In the genomic region with DNA sequence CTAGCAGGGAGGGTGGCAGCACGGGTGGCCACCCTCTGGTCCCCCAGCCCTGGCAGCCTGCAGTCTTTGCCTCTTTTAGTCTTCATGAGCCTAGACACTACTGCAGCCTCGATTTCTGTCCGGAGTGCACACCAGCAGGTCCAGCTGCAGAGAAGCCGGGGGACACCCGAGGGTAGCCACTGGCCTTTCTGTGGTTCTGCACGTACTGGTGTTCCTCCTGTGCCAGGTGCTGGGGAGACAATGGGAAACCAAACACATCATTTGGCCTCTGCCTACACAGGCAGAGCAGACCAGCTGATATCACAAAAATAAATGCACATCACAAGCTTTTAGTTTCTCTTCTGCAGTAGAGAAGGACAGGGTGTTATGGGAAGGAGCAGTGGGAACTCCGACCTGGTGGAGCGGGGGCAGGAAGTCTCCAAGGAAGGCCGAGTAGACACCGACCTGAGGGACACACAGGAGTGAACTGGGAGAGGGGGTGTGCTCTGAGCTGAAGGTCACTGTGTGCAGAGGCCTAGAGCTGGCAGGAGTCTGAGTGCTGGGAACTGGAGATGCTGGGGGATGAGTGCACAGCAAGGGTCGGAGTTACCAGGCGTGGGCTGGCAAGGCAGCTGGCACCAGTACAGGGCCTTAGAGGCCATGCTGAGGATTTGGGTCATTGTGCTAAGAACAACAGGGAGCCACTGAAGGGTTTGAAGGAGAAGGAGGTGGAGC, we compare ENCODE assay signal across 25 cellular contexts. TPM values are rescaled to one million over a fixed set of nuclear protein-coding genes. Genes with fewer than 3 reads are reported as not detected.
DNase-seq lines count a peak whose midpoint lies in the region; ATAC-seq, FAIRE-seq and TF ChIP-seq lines count a peak whose summit lies in the region.
"Had no signal": no experiment of that assay in that cellular context is flagged by ENCODE, and none has a peak within 500 bp of the region (broad histone marks: within the 10 kb centered on the region; RNA-seq: fewer than 3 reads in every experiment).

No MANE protein-coding gene starts in this region.

- H3K27me3 ChIP-seq in layer of hippocampus (ENCODE audit: control insufficient read depth, insufficient read depth, low read length) = no peaks in the 10 kb centered on the region
- no peaks in the 10 kb centered on the region for H3K27me3 ChIP-seq in small intestine (ENCODE audit: control insufficient read depth in 2 of 2, insufficient read depth in 2 of 2, low read length in 2 of 2)
- H3K27me3 ChIP-seq: BE2C, hepatocyte, Peyer's patch had no signal

- H3K36me3 Mint-ChIP-seq in T-helper 17 cell (ENCODE audit: low read depth) (no peaks in the 10 kb centered on the region), chondrocyte (ENCODE audit: low read depth) (peaks cover 31% of the 10 kb centered on the region)
- H3K36me3 Mint-ChIP-seq in stimulated activated memory B cell treated with anti-CD40 and anti-IgM and Interleukin-4, amounts not matched to agents 10 μg/mL and 1 μg/mL and 100 μg/mL, for 72 hours = peaks cover 12% of the 10 kb centered on the region
- H3K36me3 Mint-ChIP-seq in activated CD4-positive, alpha-beta memory T cell treated with anti-CD3 and anti-CD28 coated beads for 36 hours = peaks cover 8% of the 10 kb centered on the region

- H3K27ac Mint-ChIP-seq in T-helper 17 cell = peak overlapping the region; percentile 39
- peak overlapping the region; percentile 54 for H3K27ac Mint-ChIP-seq in stimulated activated memory B cell treated with anti-CD40 and anti-IgM and Interleukin-4, amounts not matched to agents 10 μg/mL and 1 μg/mL and 100 μg/mL, for 72 hours
- H3K27ac Mint-ChIP-seq in activated CD4-positive, alpha-beta memory T cell treated with anti-CD3 and anti-CD28 coated beads for 36 hours = no peak overlapping the region
- no peak overlapping the region for H3K27ac Mint-ChIP-seq in chondrocyte (ENCODE audit: unreplicated experiment)
- H3K27ac Mint-ChIP-seq: activated CD4-positive, alpha-beta T cell treated with anti-CD3 and anti-CD28 coated beads, Interleukin-2, amount 10 ng/mL, durations not matched to agents 24 days and 14 days had no signal

- H3K4me1 Mint-ChIP-seq in T-helper 17 cell (peaks cover 7% of the 10 kb centered on the region), chondrocyte (ENCODE audit: low read depth) (peaks cover 5% of the 10 kb centered on the region)
- peaks cover 39% of the 10 kb centered on the region for H3K4me1 Mint-ChIP-seq in stimulated activated memory B cell treated with anti-CD40 and anti-IgM and Interleukin-4, amounts not matched to agents 10 μg/mL and 1 μg/mL and 100 μg/mL, for 72 hours
- H3K4me1 Mint-ChIP-seq in activated CD4-positive, alpha-beta memory T cell treated with anti-CD3 and anti-CD28 coated beads for 36 hours (ENCODE audit: low read depth) = peaks cover 5% of the 10 kb centered on the region

- H3K4me3 ChIP-seq in small intestine (ENCODE audit: low read depth in 1 of 2, low read length in 2 of 2) = no peak overlapping the region
- H3K4me3 ChIP-seq: hepatocyte, Peyer's patch, skin epidermis, thoracic aorta had no signal

- ATAC-seq in T-helper 17 cell = no peak
- no peak for ATAC-seq in stimulated activated memory B cell treated with anti-CD40 and anti-IgM and Interleukin-4, amounts not matched to agents 10 μg/mL and 1 μg/mL and 100 μg/mL, for 72 hours

- CTCF ChIA-PET in activated CD4-positive, alpha-beta memory T cell treated with anti-CD3 and anti-CD28 coated beads for 36 hours (lab: Charles Lee) = interaction anchor here (0.6 to 5.6 kb wide), 8 partner anchors 10 to 620 kb away, joined by 3 to 102 read pairs (median 9); a partner anchor contains a TSS

- H3K27me3 Mint-ChIP-seq in T-helper 17 cell = no peaks in the 10 kb centered on the region
- H3K27me3 Mint-ChIP-seq in stimulated activated memory B cell treated with anti-CD40 and anti-IgM and Interleukin-4, amounts not matched to agents 10 μg/mL and 1 μg/mL and 100 μg/mL, for 72 hours = no peaks in the 10 kb centered on the region
- no peaks in the 10 kb centered on the region for H3K27me3 Mint-ChIP-seq in activated CD4-positive, alpha-beta memory T cell treated with anti-CD3 and anti-CD28 coated beads for 36 hours
- no peaks in the 10 kb centered on the region for H3K27me3 Mint-ChIP-seq in chondrocyte (ENCODE audit: low read depth)
- H3K27me3 Mint-ChIP-seq: activated CD4-positive, alpha-beta T cell treated with anti-CD3 and anti-CD28 coated beads, Interleukin-2, amount 10 ng/mL, durations not matched to agents 24 days and 14 days had no signal

- peak overlapping the region; percentile 62 for H3K27ac ChIP-seq in layer of hippocampus (ENCODE audit: low read depth, low read length)
- H3K27ac ChIP-seq in small intestine (ENCODE audit: low read depth in 1 of 2, low read length in 1 of 2) = no peak overlapping the region
- H3K27ac ChIP-seq: 22Rv1, hepatocyte, parathyroid adenoma, Peyer's patch, thoracic aorta had no signal

- WGBS in small intestine, 3 donors = 78 to 83% (median 82%) methylated on average over 12 of the region's 12 CpGs

- no peak for FAIRE-seq in small intestine (lab: Jason Lieb, UNC)
- FAIRE-seq: colon, H1, TTC549 had no signal

- TF ChIP-seq CTCF in chondrocyte (IDR thresholded peaks at IDR 0.05) = no peak

- POLR2A ChIA-PET in activated CD4-positive, alpha-beta memory T cell treated with anti-CD3 and anti-CD28 coated beads for 36 hours (lab: Charles Lee) = no interaction called here

- peak; percentile 24 for DNase-seq in DMS53 (lab: John Stamatoyannopoulos, UW)
- no peak for DNase-seq in DMS53 treated with DMSO at 0.1 percent for 48 hours (lab: John Stamatoyannopoulos, UW; ENCODE audit: unreplicated experiment)
- no peak for DNase-seq in T-helper 17 cell
- DNase-seq in activated CD4-positive, alpha-beta memory T cell treated with anti-CD3 and anti-CD28 coated beads for 36 hours = no peak
- no peak for DNase-seq in small intestine
- DNase-seq in chondrocyte (ENCODE audit: low spot score) = no peak
- DNase-seq: activated CD4-positive, alpha-beta T cell treated with anti-CD3 and anti-CD28 coated beads, Interleukin-2, amount 10 ng/mL, durations not matched to agents 24 days and 14 days; aorta; BE2C; COR-L47; Karpas-422; NCI-H1048; NCI-H1930; Peyer's patch; stimulated activated CD4-positive, alpha-beta T cell treated with anti-CD3 and anti-CD28 coated beads, Interleukin-4, amount 100 ng/mL, for 1 hour had no signal

- H3K9me3 ChIP-seq in T-helper 17 cell (ENCODE audit: control insufficient read depth, low read length, poor library complexity, severe bottlenecking) (no peaks in the 10 kb centered on the region), small intestine (ENCODE audit: control insufficient read depth, low read depth) (no peaks in the 10 kb centered on the region)
- H3K9me3 ChIP-seq: BE2C, thoracic aorta had no signal

- no peaks in the 10 kb centered on the region for H3K4me1 ChIP-seq in small intestine (ENCODE audit: control insufficient read depth in 2 of 2, insufficient read depth in 1 of 2, low read depth in 1 of 2, low read length in 1 of 2)
- H3K4me1 ChIP-seq: parathyroid adenoma, Peyer's patch had no signal

- H3K36me3 ChIP-seq in small intestine (ENCODE audit: control insufficient read depth in 2 of 2, insufficient read depth in 2 of 2, low read length in 2 of 2) = no peaks in the 10 kb centered on the region
- H3K36me3 ChIP-seq: Peyer's patch had no signal

- no peak overlapping the region for H3K4me3 Mint-ChIP-seq in T-helper 17 cell
- no peak overlapping the region for H3K4me3 Mint-ChIP-seq in stimulated activated memory B cell treated with anti-CD40 and anti-IgM and Interleukin-4, amounts not matched to agents 10 μg/mL and 1 μg/mL and 100 μg/mL, for 72 hours
- H3K4me3 Mint-ChIP-seq in activated CD4-positive, alpha-beta memory T cell treated with anti-CD3 and anti-CD28 coated beads for 36 hours = no peak overlapping the region
- no peak overlapping the region for H3K4me3 Mint-ChIP-seq in chondrocyte (ENCODE audit: unreplicated experiment)
- H3K4me3 Mint-ChIP-seq: activated CD4-positive, alpha-beta T cell treated with anti-CD3 and anti-CD28 coated beads, Interleukin-2, amount 10 ng/mL, durations not matched to agents 24 days and 14 days had no signal

- intact Hi-C loops in activated CD4-positive, alpha-beta memory T cell treated with anti-CD3 and anti-CD28 coated beads for 36 hours (cut with micrococcal nuclease) = no loop called here

- no peaks in the 10 kb centered on the region for H3K9me3 Mint-ChIP-seq in stimulated activated memory B cell treated with anti-CD40 and anti-IgM and Interleukin-4, amounts not matched to agents 10 μg/mL and 1 μg/mL and 100 μg/mL, for 72 hours
- no peaks in the 10 kb centered on the region for H3K9me3 Mint-ChIP-seq in activated CD4-positive, alpha-beta memory T cell treated with anti-CD3 and anti-CD28 coated beads for 36 hours
- no peaks in the 10 kb centered on the region for H3K9me3 Mint-ChIP-seq in chondrocyte (ENCODE audit: low read depth)
- H3K9me3 Mint-ChIP-seq: activated CD4-positive, alpha-beta T cell treated with anti-CD3 and anti-CD28 coated beads, Interleukin-2, amount 10 ng/mL, durations not matched to agents 24 days and 14 days had no signal

RNA-seq across cellular contexts. Expression of a gene that starts 23.1 kb away (rescaled TPM):
- total RNA-seq in T-helper 17 cell = under 1 TPM; 0.23 to 0.60 TPM
- total RNA-seq in activated CD4-positive, alpha-beta memory T cell treated with anti-CD3 and anti-CD28 coated beads for 36 hours = 10 to 100 TPM; 20.2 to 23.1 TPM
- 10 to 100 TPM in 1 of 3 donors, 1 to 10 TPM in 2; 2.2 to 25.4 (median 7.2) TPM for polyA plus RNA-seq in small intestine
- 35.1 to 67.1 TPM (median 59.6 TPM) in 3 replicates for total RNA-seq in chondrocyte

Comparison
In these comparisons a context has a peak if more than half of its experiments do, and no peak if none do; other contexts are left out.
1. H3K27ac Mint-ChIP-seq: peak in T-helper 17 cell (single experiment) and stimulated activated memory B cell treated with anti-CD40 and anti-IgM and Interleukin-4, amounts not matched to agents 10 μg/mL and 1 μg/mL and 100 μg/mL, for 72 hours (single experiment); none in activated CD4-positive, alpha-beta memory T cell treated with anti-CD3 and anti-CD28 coated beads for 36 hours (single experiment) and chondrocyte (single experiment).
2. RNA of a gene that starts 23.1 kb away (total RNA-seq): 35.1 to 67.1 TPM in chondrocyte and 20.2 to 23.1 TPM in activated CD4-positive, alpha-beta memory T cell treated with anti-CD3 and anti-CD28 coated beads for 36 hours; 0.23 to 0.60 TPM in T-helper 17 cell; every median in the first group is over 10 times any median in the second.